ENCODE assay signal across 9 cellular contexts in the genomic region with DNA sequence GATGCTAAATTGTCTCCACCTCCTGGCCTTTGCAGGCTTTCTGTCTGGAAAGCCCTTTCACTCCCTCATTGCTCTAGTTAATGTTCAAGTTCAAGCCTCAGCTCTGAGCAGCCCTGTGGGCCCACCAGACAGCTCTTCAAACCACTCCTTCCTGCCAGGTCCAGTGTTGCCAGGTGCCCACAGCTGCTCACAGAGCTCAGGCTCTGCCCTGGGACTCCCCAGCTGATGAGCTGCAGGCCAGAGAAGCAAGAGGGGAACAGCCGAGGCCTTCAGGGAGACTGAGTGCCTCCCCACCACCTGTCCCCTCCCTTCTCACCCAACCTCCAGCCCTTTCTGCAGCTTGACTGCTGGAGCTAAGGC. TPM values are rescaled to one million over a fixed set of nuclear protein-coding genes. Genes with fewer than 3 reads are reported as not detected.
DNase-seq lines count a peak whose midpoint lies in the region; ATAC-seq and TF ChIP-seq lines count a peak whose summit lies in the region.
"Had no signal": no experiment of that assay in that cellular context is flagged by ENCODE, and none has a peak within 500 bp of the region (broad histone marks: within the 10 kb centered on the region; RNA-seq: fewer than 3 reads in every experiment).

No MANE protein-coding gene starts in this region.

- peak overlapping the region; percentile 31 to 49 for H3K18ac ChIP-seq in mesenchymal stem cell (ENCODE audit: low read depth in 1 of 2, low read length in 2 of 2)

- no peak for TF ChIP-seq CTCF in AG09309 (IDR thresholded peaks at IDR 0.05; ENCODE audit: control insufficient read depth, insufficient read depth, low read depth, low read length, missing control alignments)
- TF ChIP-seq CTCF in WI38 (IDR thresholded peaks at IDR 0.05; ENCODE audit: low read depth, low read length) = no peak

- peak overlapping the region; percentile 63 for H2BK5ac ChIP-seq in mesenchymal stem cell (ENCODE audit: low read depth, low read length, poor library complexity, severe bottlenecking)

- ATAC-seq in GM21619 (IDR thresholded peaks at IDR 0.05; ENCODE audit: unreplicated experiment) = peak; percentile 36
- ATAC-seq in HG02759 (IDR thresholded peaks at IDR 0.05; ENCODE audit: unreplicated experiment) = no peak

- H2AK5ac ChIP-seq in mesenchymal stem cell (ENCODE audit: low read length, severe bottlenecking) = peak overlapping the region; percentile 28

- H3K27ac ChIP-seq in mesenchymal stem cell (ENCODE audit: low read length, poor library complexity, severe bottlenecking) = peak overlapping the region; percentile 91

- H3K79me1 ChIP-seq in mesenchymal stem cell (replicated peaks; ENCODE audit: low read length, poor library complexity, severe bottlenecking) = peaks cover 28% of the 10 kb centered on the region

- H3K9me3 ChIP-seq in mesenchymal stem cell (ENCODE audit: control insufficient read depth, low read length) = no peaks in the 10 kb centered on the region

- no peaks in the 10 kb centered on the region for H3K27me3 ChIP-seq in mesenchymal stem cell (ENCODE audit: control insufficient read depth in 1 of 2, insufficient read depth in 1 of 2, low read length in 2 of 2)

- DNase-seq in AG09309 (ENCODE audit: low read depth) (no peak), mesenchymal stem cell (no peak), NCI-H774 (lab: John Stamatoyannopoulos, UW) (no peak), NCI-H524 (lab: John Stamatoyannopoulos, UW) (no peak), ecto neural progenitor cell (ENCODE audit: low spot score) (no peak)
- DNase-seq: activated T-cell treated with anti-CD3 and anti-CD28 coated beads, Interleukin-2, amount 50 U/mL, for 24 hours had no signal

- no peak overlapping the region for H3K23ac ChIP-seq in mesenchymal stem cell (ENCODE audit: low read length in 2 of 2)

- H2AFZ ChIP-seq in mesenchymal stem cell (ENCODE audit: low read depth, low read length) = no peak overlapping the region

- peak overlapping the region; percentile 2 for H2BK120ac ChIP-seq in mesenchymal stem cell (ENCODE audit: low read depth, low read length)

- H3K14ac ChIP-seq in mesenchymal stem cell (ENCODE audit: low read length in 2 of 2) = peak overlapping the region in 1 of 2 experiments; percentile 18

- WGBS in mesenchymal stem cell = 60% methylated on average over 1 of the region's 1 CpG

- peaks cover 62% of the 10 kb centered on the region for H3K4me1 ChIP-seq in mesenchymal stem cell (ENCODE audit: control insufficient read depth, insufficient read depth, low read depth, low read length)

- H4K91ac ChIP-seq in mesenchymal stem cell (ENCODE audit: low read length) = peak overlapping the region; percentile 19

- peaks cover 19 to 44% of the 10 kb centered on the region in 2 experiments for H3K36me3 ChIP-seq in mesenchymal stem cell (ENCODE audit: control insufficient read depth in 1 of 2, insufficient read depth in 2 of 2, low read depth in 1 of 2, low read length in 2 of 2)

- peak overlapping the region; percentile 19 to 31 for H2BK12ac ChIP-seq in mesenchymal stem cell (ENCODE audit: low read length in 2 of 2)

- H3K4me3 ChIP-seq in AG09309 (ENCODE audit: control insufficient read depth, low read depth, low read length) (peak overlapping the region; percentile 89), WI38 (ENCODE audit: low read depth, low read length) (peak overlapping the region; percentile 78), mesenchymal stem cell (ENCODE audit: insufficient read depth in 1 of 2, low read depth in 1 of 2, low read length in 2 of 2) (peak overlapping the region in 1 of 2 experiments; percentile 90)

- H3K4ac ChIP-seq in mesenchymal stem cell (ENCODE audit: low read depth in 1 of 2, low read length in 2 of 2) = peak overlapping the region in 1 of 2 experiments; percentile 83

- peak overlapping the region; percentile 76 for H4K8ac ChIP-seq in mesenchymal stem cell (ENCODE audit: low read length)

- H3K4me2 ChIP-seq in mesenchymal stem cell (ENCODE audit: low read length, poor library complexity, severe bottlenecking) = peak overlapping the region; percentile 44

- H3K9ac ChIP-seq in mesenchymal stem cell (ENCODE audit: low read length) = peak overlapping the region; percentile 92

- peak overlapping the region; percentile 2 for H2BK15ac ChIP-seq in mesenchymal stem cell (ENCODE audit: low read depth, poor library complexity, severe bottlenecking)

RNA-seq across cellular contexts. Expression of a gene that starts 1.3 kb away (rescaled TPM):
- polyA plus RNA-seq in mesenchymal stem cell (2013, experiment 1 of 2) = 10.8 TPM
- polyA plus RNA-seq in mesenchymal stem cell (2013, experiment 2 of 2) = 9.7 TPM

RNA-seq across cellular contexts. Expression of a gene that starts 33.1 kb away (rescaled TPM):
- not detected for polyA plus RNA-seq in mesenchymal stem cell (2013, experiment 1 of 2)
- not detected for polyA plus RNA-seq in mesenchymal stem cell (2013, experiment 2 of 2)

RNA-seq across cellular contexts. Expression of a gene that starts 50.4 kb away (rescaled TPM):
- not detected for polyA plus RNA-seq in mesenchymal stem cell (2013, experiment 1 of 2)
- polyA plus RNA-seq in mesenchymal stem cell (2013, experiment 2 of 2) = not detected

RNA-seq across cellular contexts. Expression of a gene that starts 51.7 kb away (rescaled TPM):
- 26.4 TPM for polyA plus RNA-seq in mesenchymal stem cell (2013, experiment 1 of 2)
- 22.4 TPM for polyA plus RNA-seq in mesenchymal stem cell (2013, experiment 2 of 2)
